ENCODE assay signal across 1 cellular context in the genomic region with DNA sequence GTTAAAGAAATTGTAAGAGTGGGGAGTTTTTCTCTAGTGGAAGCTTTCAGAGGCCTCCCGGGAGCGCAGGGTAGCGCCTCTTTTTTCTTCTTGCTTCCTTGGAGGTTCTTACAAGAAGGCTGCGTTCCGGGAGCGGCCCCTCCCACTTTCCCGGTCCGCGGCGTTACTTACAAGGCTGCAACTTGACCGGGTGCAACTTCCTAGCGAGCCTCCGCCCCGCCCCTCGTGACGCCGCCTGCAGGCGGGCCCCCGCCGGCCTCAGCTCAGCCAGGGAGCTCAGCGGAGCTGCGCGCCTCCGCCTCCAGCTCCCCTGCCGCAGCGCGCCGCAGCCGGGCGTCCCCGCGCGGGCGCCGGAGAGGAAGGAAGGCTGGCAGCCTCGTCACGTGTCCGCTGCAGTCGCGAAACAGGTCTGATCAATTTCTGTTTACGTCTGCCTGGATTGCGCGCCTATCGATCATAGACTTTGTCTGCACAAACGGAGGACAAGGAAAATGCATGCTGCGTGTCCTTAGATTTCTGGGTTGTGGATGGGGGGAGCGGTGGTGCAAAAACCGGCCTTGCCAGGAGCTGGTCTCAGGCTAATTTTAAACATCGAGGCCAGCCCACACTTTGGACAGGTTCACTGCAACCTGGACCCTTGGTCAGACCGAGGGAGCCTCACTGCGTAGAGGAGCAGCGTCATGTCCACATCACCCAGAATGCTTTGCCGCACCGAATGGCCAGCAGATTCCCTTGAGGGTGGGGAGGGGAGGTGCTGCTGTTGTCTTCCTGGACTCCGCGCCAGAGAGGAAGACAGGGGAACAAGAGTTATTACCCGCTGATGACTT.
TF ChIP-seq lines count a peak whose summit lies in the region.

A gene with protein sequence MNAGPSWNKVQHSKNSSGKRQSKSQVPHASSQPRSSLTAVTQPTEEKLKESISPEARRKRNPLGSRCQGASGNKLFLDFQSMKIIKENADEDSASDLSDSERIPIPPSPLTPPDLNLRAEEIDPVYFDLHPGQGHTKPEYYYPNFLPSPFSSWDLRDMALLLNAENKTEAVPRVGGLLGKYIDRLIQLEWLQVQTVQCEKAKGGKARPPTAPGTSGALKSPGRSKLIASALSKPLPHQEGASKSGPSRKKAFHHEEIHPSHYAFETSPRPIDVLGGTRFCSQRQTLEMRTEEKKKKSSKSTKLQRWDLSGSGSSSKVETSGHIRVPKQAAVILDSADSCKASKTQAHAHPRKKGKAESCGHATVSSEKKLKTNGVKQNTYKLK (plus strand): TSS at position 261 of the 827 bp plus-strand sequence. CDS start 3,555 bp downstream, outside the sequence.
A gene with protein sequence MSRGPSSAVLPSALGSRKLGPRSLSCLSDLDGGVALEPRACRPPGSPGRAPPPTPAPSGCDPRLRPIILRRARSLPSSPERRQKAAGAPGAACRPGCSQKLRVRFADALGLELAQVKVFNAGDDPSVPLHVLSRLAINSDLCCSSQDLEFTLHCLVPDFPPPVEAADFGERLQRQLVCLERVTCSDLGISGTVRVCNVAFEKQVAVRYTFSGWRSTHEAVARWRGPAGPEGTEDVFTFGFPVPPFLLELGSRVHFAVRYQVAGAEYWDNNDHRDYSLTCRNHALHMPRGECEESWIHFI (minus strand): TSS at position 177 of the 827 bp plus-strand sequence. CDS start 374 bp downstream, outside the sequence.

TF ChIP-seq in IMR-90, 13 proteins besides CTCF, POLR2A, EP300 and RAD21 (continued from another document):
- TF ChIP-seq NFE2L2 (IDR thresholded peaks at IDR 0.05; ENCODE audit: low read depth, low read length): no peak
- TF ChIP-seq, protein P1, sequence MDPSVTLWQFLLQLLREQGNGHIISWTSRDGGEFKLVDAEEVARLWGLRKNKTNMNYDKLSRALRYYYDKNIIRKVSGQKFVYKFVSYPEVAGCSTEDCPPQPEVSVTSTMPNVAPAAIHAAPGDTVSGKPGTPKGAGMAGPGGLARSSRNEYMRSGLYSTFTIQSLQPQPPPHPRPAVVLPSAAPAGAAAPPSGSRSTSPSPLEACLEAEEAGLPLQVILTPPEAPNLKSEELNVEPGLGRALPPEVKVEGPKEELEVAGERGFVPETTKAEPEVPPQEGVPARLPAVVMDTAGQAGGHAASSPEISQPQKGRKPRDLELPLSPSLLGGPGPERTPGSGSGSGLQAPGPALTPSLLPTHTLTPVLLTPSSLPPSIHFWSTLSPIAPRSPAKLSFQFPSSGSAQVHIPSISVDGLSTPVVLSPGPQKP (IDR thresholded peaks at IDR 0.05; ENCODE audit: borderline replicate concordance, low read depth, low read length): no peak
- TF ChIP-seq CEBPB (IDR thresholded peaks at IDR 0.05; ENCODE audit: low read depth, low read length): 0 out of 2 replicates have a peak, but pooled peaks have one; percentile 8
- peak; percentile 11 for TF ChIP-seq RCOR1 (IDR thresholded peaks at IDR 0.05; ENCODE audit: insufficient replicate concordance, low read length)
- TF ChIP-seq, protein P2, sequence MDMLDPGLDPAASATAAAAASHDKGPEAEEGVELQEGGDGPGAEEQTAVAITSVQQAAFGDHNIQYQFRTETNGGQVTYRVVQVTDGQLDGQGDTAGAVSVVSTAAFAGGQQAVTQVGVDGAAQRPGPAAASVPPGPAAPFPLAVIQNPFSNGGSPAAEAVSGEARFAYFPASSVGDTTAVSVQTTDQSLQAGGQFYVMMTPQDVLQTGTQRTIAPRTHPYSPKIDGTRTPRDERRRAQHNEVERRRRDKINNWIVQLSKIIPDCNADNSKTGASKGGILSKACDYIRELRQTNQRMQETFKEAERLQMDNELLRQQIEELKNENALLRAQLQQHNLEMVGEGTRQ (IDR thresholded peaks at IDR 0.05; ENCODE audit: low read depth, low read length): peak; percentile 88
- no peak for TF ChIP-seq MAFK (IDR thresholded peaks at IDR 0.05; ENCODE audit: low read depth, low read length)
- peak; percentile 51 for TF ChIP-seq BHLHE40 (IDR thresholded peaks at IDR 0.05; ENCODE audit: low read depth, low read length)
- TF ChIP-seq RFX5 (IDR thresholded peaks at IDR 0.05; ENCODE audit: low read depth, low read length): no peak
- TF ChIP-seq CHD1 (IDR thresholded peaks at IDR 0.05; ENCODE audit: low read depth, low read length): no peak
- peak; percentile 79; the same call in 1 of the 2 replicates for TF ChIP-seq MXI1 (IDR thresholded peaks at IDR 0.05; ENCODE audit: borderline replicate concordance, low read depth, low read length)
- peak; percentile 93 for TF ChIP-seq MAZ (IDR thresholded peaks at IDR 0.05; ENCODE audit: borderline replicate concordance, low read depth, low read length)
TF ChIP-seq in IMR-90: peak in this region for 6.
